Comparison of ENCODE assay signal across 1 cellular context in the genomic region with DNA sequence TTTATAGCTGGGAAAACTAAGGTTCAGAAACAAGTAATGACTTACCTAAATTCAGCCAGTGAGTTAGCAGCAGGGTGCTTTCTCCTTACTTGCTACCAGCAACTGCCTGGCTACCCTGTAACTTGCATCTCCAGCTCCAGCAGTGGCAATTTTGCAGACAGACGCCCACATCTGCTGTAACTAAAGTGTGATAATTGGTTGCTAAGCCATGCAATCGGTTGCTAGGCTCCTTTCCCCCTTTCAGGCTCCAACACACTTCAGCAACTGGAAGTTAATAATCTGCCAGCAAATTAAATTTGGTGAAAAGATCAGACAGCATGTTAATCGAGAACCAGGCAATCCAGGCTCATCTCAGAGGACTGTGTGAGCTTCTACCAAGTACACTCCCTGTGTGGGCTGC.
TF ChIP-seq lines count a peak whose summit lies in the region.

No MANE protein-coding gene starts in this region.

TF ChIP-seq in SK-N-SH treated with all-trans-retinoic acid at 6 μM for 48 hours, 23 proteins besides CTCF, POLR2A, EP300 and RAD21 (continued from another document):
- TF ChIP-seq, protein P1, sequence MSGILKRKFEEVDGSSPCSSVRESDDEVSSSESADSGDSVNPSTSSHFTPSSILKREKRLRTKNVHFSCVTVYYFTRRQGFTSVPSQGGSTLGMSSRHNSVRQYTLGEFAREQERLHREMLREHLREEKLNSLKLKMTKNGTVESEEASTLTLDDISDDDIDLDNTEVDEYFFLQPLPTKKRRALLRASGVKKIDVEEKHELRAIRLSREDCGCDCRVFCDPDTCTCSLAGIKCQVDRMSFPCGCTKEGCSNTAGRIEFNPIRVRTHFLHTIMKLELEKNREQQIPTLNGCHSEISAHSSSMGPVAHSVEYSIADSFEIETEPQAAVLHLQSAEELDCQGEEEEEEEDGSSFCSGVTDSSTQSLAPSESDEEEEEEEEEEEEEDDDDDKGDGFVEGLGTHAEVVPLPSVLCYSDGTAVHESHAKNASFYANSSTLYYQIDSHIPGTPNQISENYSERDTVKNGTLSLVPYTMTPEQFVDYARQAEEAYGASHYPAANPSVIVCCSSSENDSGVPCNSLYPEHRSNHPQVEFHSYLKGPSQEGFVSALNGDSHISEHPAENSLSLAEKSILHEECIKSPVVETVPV (CRISPR knock-in tag; IDR thresholded peaks at IDR 0.05), result no peak
